ENCODE assay signal across 15 cellular contexts in genomic region chr9:88179080-88179521, GRCh38. TPM values are rescaled to one million over a fixed set of nuclear protein-coding genes. Genes with fewer than 3 reads are reported as not detected.
A peak's percentile ranks its signal among the peaks of the same experiment; 100 is the strongest.
DNase-seq lines count a peak whose midpoint lies in the region; ATAC-seq and TF ChIP-seq lines count a peak whose summit lies in the region.
"Had no signal": no experiment of that assay in that cellular context is flagged by ENCODE, and none has a peak within 500 bp of the region (broad histone marks: within the 10 kb centered on the region; RNA-seq: fewer than 3 reads in every experiment).

No MANE protein-coding gene starts in this region.

- H3K4me1 ChIP-seq in BLaER1 (peaks cover 26% of the 10 kb centered on the region), HEK293 (ENCODE audit: control insufficient read depth, insufficient read depth, low read length) (no peaks in the 10 kb centered on the region)
- H3K4me1 ChIP-seq: pancreas had no signal

- no peaks in the 10 kb centered on the region for H3K36me3 ChIP-seq in BLaER1
- H3K36me3 ChIP-seq in HEK293 (ENCODE audit: control insufficient read depth in 2 of 2, insufficient read depth in 1 of 2, low read length in 2 of 2), result no peaks in the 10 kb centered on the region
- H3K36me3 ChIP-seq: pancreas, stomach had no signal

- H3K9ac ChIP-seq in BLaER1, result no peak overlapping the region

- peaks cover 18% of the 10 kb centered on the region for H3K27me3 Mint-ChIP-seq in activated T-helper 17 cell treated with anti-CD3 and anti-CD28 coated beads, Interleukin-2, amount 50 U/mL, for 72 hours
- peaks cover 4 to 23% (median 18%) of the 10 kb centered on the region in 5 donors for H3K27me3 Mint-ChIP-seq in naive thymus-derived CD8-positive, alpha-beta T cell

- no peaks in the 10 kb centered on the region for H3K9me3 Mint-ChIP-seq in activated T-helper 17 cell treated with anti-CD3 and anti-CD28 coated beads, Interleukin-2, amount 50 U/mL, for 72 hours
- peaks cover 0 to 2% (median 0%) of the 10 kb centered on the region in 9 donors for H3K9me3 Mint-ChIP-seq in naive thymus-derived CD8-positive, alpha-beta T cell

- H3K4me1 Mint-ChIP-seq in activated T-helper 17 cell treated with anti-CD3 and anti-CD28 coated beads, Interleukin-2, amount 50 U/mL, for 72 hours, result peaks cover 16% of the 10 kb centered on the region
- H3K4me1 Mint-ChIP-seq in naive thymus-derived CD8-positive, alpha-beta T cell, result peaks cover 12 to 21% (median 16%) of the 10 kb centered on the region in 4 donors

- no peaks in the 10 kb centered on the region for H3K27me3 ChIP-seq in BLaER1
- H3K27me3 ChIP-seq: pancreas had no signal

- H3K27ac Mint-ChIP-seq in activated T-helper 17 cell treated with anti-CD3 and anti-CD28 coated beads, Interleukin-2, amount 50 U/mL, for 72 hours, result no peak overlapping the region
- peak overlapping the region in 2 of 10 donors; percentile 46 to 77 for H3K27ac Mint-ChIP-seq in naive thymus-derived CD8-positive, alpha-beta T cell

- ATAC-seq in activated T-helper 17 cell treated with anti-CD3 and anti-CD28 coated beads, Interleukin-2, amount 50 U/mL, for 72 hours (replicated peaks), result peak; percentile 35
- peak in 1 of 2 donors; percentile 78 for ATAC-seq in naive thymus-derived CD8-positive, alpha-beta T cell
- ATAC-seq in HG03196 (IDR thresholded peaks at IDR 0.05; ENCODE audit: unreplicated experiment) (no peak), HG03095 (IDR thresholded peaks at IDR 0.05; ENCODE audit: unreplicated experiment) (no peak), GM18873 (IDR thresholded peaks at IDR 0.05; ENCODE audit: low FRiP score, unreplicated experiment) (no peak)

- H3K4me3 ChIP-seq in BLaER1, result no peak overlapping the region
- no peak overlapping the region for H3K4me3 ChIP-seq in HEK293 (ENCODE audit: low read depth, low read length)
- H3K4me3 ChIP-seq: pancreas, stomach had no signal

- TF ChIP-seq CTCF in HEK293 (tag by site-specific recombination; IDR thresholded peaks at IDR 0.05), result no peak

- H3K4me2 ChIP-seq in BLaER1, result peak overlapping the region; percentile 42

- H3K4me3 Mint-ChIP-seq in activated T-helper 17 cell treated with anti-CD3 and anti-CD28 coated beads, Interleukin-2, amount 50 U/mL, for 72 hours, result no peak overlapping the region
- peak overlapping the region in 4 of 10 donors; percentile 12 to 54 (median 48) for H3K4me3 Mint-ChIP-seq in naive thymus-derived CD8-positive, alpha-beta T cell

- H3K27ac ChIP-seq in BLaER1 (no peak overlapping the region), HEK293 (ENCODE audit: extremely low read depth, low read depth, low read length) (no peak overlapping the region)
- H3K27ac ChIP-seq: pancreas, stomach had no signal

- H3K36me3 Mint-ChIP-seq in activated T-helper 17 cell treated with anti-CD3 and anti-CD28 coated beads, Interleukin-2, amount 50 U/mL, for 72 hours (ENCODE audit: low read depth), result no peaks in the 10 kb centered on the region
- no peaks in the 10 kb centered on the region for H3K36me3 Mint-ChIP-seq in naive thymus-derived CD8-positive, alpha-beta T cell

- H3K9me3 ChIP-seq in BLaER1 (peaks cover 12% of the 10 kb centered on the region; the same call in 1 of the 2 replicates), HEK293 (ENCODE audit: control insufficient read depth, insufficient read depth, low read depth, low read length) (no peaks in the 10 kb centered on the region)
- H3K9me3 ChIP-seq: pancreas, stomach had no signal

- DNase-seq in naive thymus-derived CD8-positive, alpha-beta T cell, result peak in 6 of 10 donors; percentile 3 to 35 (median 20)
- DNase-seq in COR-L47 (lab: John Stamatoyannopoulos, UW), result no peak
- DNase-seq: caudate nucleus; NCI-H2227 treated with DMSO at 0.1 percent for 48 hours; pancreas; stimulated activated CD4-positive, alpha-beta T cell treated with anti-CD3 and anti-CD28 coated beads, Interleukin-1b, Interleukin-23, amount 100 ng/mL, for 48 hours; stomach; T1000 had no signal

- POLR2A ChIA-PET in HEK293 (lab: Yijun Ruan, JAX), result no interaction called here
- POLR2A ChIA-PET in naive thymus-derived CD8-positive, alpha-beta T cell (lab: Charles Lee), result no interaction called here

- no peaks in the 10 kb centered on the region for H4K20me1 ChIP-seq in BLaER1

- CTCF ChIA-PET in HEK293 (lab: Yijun Ruan, JAX), result interaction anchor here (0.6 to 0.8 kb wide), 4 partner anchors 10 to 1865 kb away, joined by 3 read pairs; no protein-coding TSS in a partner anchor

TF ChIP-seq in HEK293, 187 proteins besides CTCF, POLR2A, EP300 and RAD21:
- TF ChIP-seq KLF1 (tag by site-specific recombination; IDR thresholded peaks at IDR 0.05) (peak; percentile 53; the same call in 1 of the 2 replicates), ZNF341 (tag by site-specific recombination; IDR thresholded peaks at IDR 0.05; ENCODE audit: low read depth) (no peak), KLF9 (tag by site-specific recombination; IDR thresholded peaks at IDR 0.05; ENCODE audit: low read depth) (peak; percentile 23; the same call in 1 of the 2 replicates), ZNF362 (tag by site-specific recombination; IDR thresholded peaks at IDR 0.05) (no peak), ZNF37A (tag by site-specific recombination; IDR thresholded peaks at IDR 0.05) (no peak), ZNF121 (tag by site-specific recombination; IDR thresholded peaks at IDR 0.05) (no peak)

RNA-seq across cellular contexts. Expression of gene SPATA31C2, which starts 40.8 kb away (rescaled TPM):
- not detected for total RNA-seq in activated T-helper 17 cell treated with anti-CD3 and anti-CD28 coated beads, Interleukin-2, amount 50 U/mL, for 72 hours
- total RNA-seq in naive thymus-derived CD8-positive, alpha-beta T cell, result not detected
- polyA plus RNA-seq in naive thymus-derived CD8-positive, alpha-beta T cell, result not detected
- total RNA-seq: pancreas, stomach had no signal
- polyA plus RNA-seq: esophagus, pancreas, stomach had no signal
